9 cellular contexts compared by ENCODE assay signal in the genomic region with DNA sequence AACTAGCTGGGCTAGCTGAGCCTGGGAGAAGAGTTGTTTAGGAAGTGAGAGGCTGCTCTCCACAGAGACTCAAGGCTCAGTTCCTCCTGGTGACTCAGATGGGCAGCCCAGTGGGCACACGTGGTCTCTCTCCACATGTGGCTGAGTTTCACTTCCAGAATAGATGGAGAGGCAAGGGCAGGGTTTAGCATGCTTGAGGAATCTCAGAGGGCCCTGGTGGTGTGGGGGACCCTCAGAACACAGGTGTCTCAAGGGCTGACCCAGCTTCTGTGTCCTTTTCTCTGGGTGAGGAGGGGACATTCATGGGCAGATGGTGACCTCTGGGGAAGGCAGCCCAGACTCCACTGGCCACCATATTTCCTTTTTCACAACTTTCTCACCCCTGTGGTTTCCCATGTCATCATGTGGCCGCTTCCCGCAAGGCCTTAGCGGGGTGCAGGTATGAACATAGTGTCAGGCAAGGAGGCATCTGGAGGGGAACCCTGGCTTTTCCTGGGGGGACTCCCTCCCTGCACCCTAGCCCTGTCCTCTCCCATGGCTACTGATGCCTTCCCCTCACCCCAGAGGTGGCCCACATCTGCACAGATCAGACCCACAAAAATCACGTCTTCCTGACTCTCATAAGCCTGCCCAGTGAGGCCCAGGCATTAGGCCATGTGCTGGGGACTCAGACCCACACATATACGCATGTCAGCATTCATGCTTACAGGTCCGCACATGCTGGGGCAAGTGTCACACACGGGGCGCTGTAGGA. TPM values are rescaled to one million over a fixed set of nuclear protein-coding genes. Genes with fewer than 3 reads are reported as not detected.
DNase-seq lines count a peak whose midpoint lies in the region; ATAC-seq and TF ChIP-seq lines count a peak whose summit lies in the region.
"Had no signal": no experiment of that assay in that cellular context is flagged by ENCODE, and none has a peak within 500 bp of the region (broad histone marks: within the 10 kb centered on the region; RNA-seq: fewer than 3 reads in every experiment).

No MANE protein-coding gene starts in this region.

- no peak overlapping the region for H3K27ac ChIP-seq in osteoblast (ENCODE audit: low read depth, low read length)
- no peak overlapping the region for H3K27ac ChIP-seq in hepatocyte

- H3K9me3 Mint-ChIP-seq in activated naive CD8-positive, alpha-beta T cell (ENCODE audit: low read depth), result no peaks in the 10 kb centered on the region
- H3K9me3 Mint-ChIP-seq: stimulated activated naive CD8-positive, alpha-beta T cell treated with anti-CD3 and anti-CD28 coated beads, Interleukin-15, amount 100 ng/mL, for 72 hours had no signal

- TF ChIP-seq CTCF in osteoblast (IDR thresholded peaks at IDR 0.05; ENCODE audit: extremely low read depth, low read depth, low read length), result no peak
- TF ChIP-seq CTCF in hepatocyte (IDR thresholded peaks at IDR 0.05; ENCODE audit: poor library complexity), result no peak

- H3K27me3 ChIP-seq in osteoblast (ENCODE audit: insufficient read depth, low read length) (no peaks in the 10 kb centered on the region), hepatocyte (no peaks in the 10 kb centered on the region)

- peaks cover 14% of the 10 kb centered on the region for H3K4me1 Mint-ChIP-seq in activated naive CD8-positive, alpha-beta T cell (ENCODE audit: low read depth)

- peaks cover 12% of the 10 kb centered on the region for H4K20me1 ChIP-seq in osteoblast (ENCODE audit: insufficient read depth, low read length)
- H4K20me1 ChIP-seq in hepatocyte (ENCODE audit: insufficient read depth, poor library complexity, severe bottlenecking), result no peaks in the 10 kb centered on the region

- H3K36me3 Mint-ChIP-seq in activated naive CD8-positive, alpha-beta T cell, result no peaks in the 10 kb centered on the region

- H3K9me2 ChIP-seq in hepatocyte (replicated peaks; ENCODE audit: insufficient read depth), result no peaks in the 10 kb centered on the region

- no peak for TF ChIP-seq POLR2A in erythroblast (IDR thresholded peaks at IDR 0.05; ENCODE audit: low read length)

- no peak overlapping the region for H3K4me2 ChIP-seq in osteoblast (ENCODE audit: insufficient read depth, low read length)
- H3K4me2 ChIP-seq in hepatocyte, result no peak overlapping the region

- no peaks in the 10 kb centered on the region for H3K9me3 ChIP-seq in osteoblast (ENCODE audit: low read depth, low read length)
- H3K9me3 ChIP-seq in hepatocyte (ENCODE audit: low read depth), result no peaks in the 10 kb centered on the region

- H3K27ac Mint-ChIP-seq in activated naive CD8-positive, alpha-beta T cell, result peak overlapping the region; percentile 23

- H3K4me1 ChIP-seq in osteoblast (ENCODE audit: insufficient read depth, low read length) (peaks cover 15% of the 10 kb centered on the region), hepatocyte (ENCODE audit: insufficient read depth) (peaks cover 4% of the 10 kb centered on the region)

- H3K4me3 ChIP-seq in osteoblast (ENCODE audit: insufficient read depth, low read length), result no peak overlapping the region
- H3K4me3 ChIP-seq in hepatocyte, result no peak overlapping the region

- WGBS in hepatocyte (ENCODE audit: low lambda C conversion rate, missing lambda C conversion rate), result 90% methylated on average over 9 of the region's 9 CpGs

- H3K79me2 ChIP-seq in osteoblast (ENCODE audit: insufficient read depth, low read length) (peaks cover 28% of the 10 kb centered on the region), hepatocyte (peaks cover 15% of the 10 kb centered on the region)

- ATAC-seq in GM19043 (IDR thresholded peaks at IDR 0.05; ENCODE audit: low read depth, unreplicated experiment), result peak; percentile 44
- peak; percentile 58 for ATAC-seq in HG03378 (IDR thresholded peaks at IDR 0.05; ENCODE audit: unreplicated experiment)
- ATAC-seq: stimulated activated naive CD8-positive, alpha-beta T cell treated with anti-CD3 and anti-CD28 coated beads, Interleukin-15, amount 100 ng/mL, for 72 hours had no signal

- DNase-seq in AG08395 (ENCODE audit: low spot score) (peak; percentile 73), osteoblast (ENCODE audit: insufficient read length, low spot score, missing footprints) (peak; percentile 99), hepatocyte (ENCODE audit: low spot score) (no peak), iPS-NIHi11 (ENCODE audit: low spot score) (no peak), erythroblast (lab: John Stamatoyannopoulos, UW) (no peak)

- H3K36me3 ChIP-seq in osteoblast (ENCODE audit: insufficient read depth, low read length) (peaks cover 11% of the 10 kb centered on the region), hepatocyte (replicated peaks; ENCODE audit: insufficient read depth, low read depth) (no peaks in the 10 kb centered on the region)

- H3K27me3 Mint-ChIP-seq in activated naive CD8-positive, alpha-beta T cell, result no peaks in the 10 kb centered on the region

- H3K4me3 Mint-ChIP-seq in activated naive CD8-positive, alpha-beta T cell, result no peak overlapping the region
- H3K4me3 Mint-ChIP-seq: stimulated activated naive CD8-positive, alpha-beta T cell treated with anti-CD3 and anti-CD28 coated beads, Interleukin-15, amount 100 ng/mL, for 72 hours had no signal

- H2AFZ ChIP-seq in osteoblast (ENCODE audit: low read length), result no peak overlapping the region
- no peak overlapping the region for H2AFZ ChIP-seq in hepatocyte

RNA-seq across cellular contexts. Expression of a gene that starts 3.3 kb away (rescaled TPM):
- total RNA-seq in osteoblast (382 and 390 TPM in 2 replicates), hepatocyte (210 and 299 TPM in 2 replicates)
- polyA plus RNA-seq in hepatocyte, result 785 and 828 TPM in 2 replicates

RNA-seq across cellular contexts. Expression of a gene that starts 15.2 kb away (rescaled TPM):
- total RNA-seq in osteoblast (3.5 and 4.3 TPM in 2 replicates), hepatocyte (12.8 and 13.9 TPM in 2 replicates)
- polyA plus RNA-seq in hepatocyte, result 19.4 and 22.8 TPM in 2 replicates

RNA-seq across cellular contexts. Expression of a gene that starts 23.8 kb away (rescaled TPM):
- total RNA-seq in osteoblast, result 60.1 and 60.7 TPM in 2 replicates
- 92.7 and 108 TPM in 2 replicates for total RNA-seq in hepatocyte
- polyA plus RNA-seq in hepatocyte, result 179 and 191 TPM in 2 replicates

RNA-seq across cellular contexts. Expression of a gene that starts 40.0 kb away (rescaled TPM):
- total RNA-seq in osteoblast, result under 0.01 TPM in 1 of 2 replicates, not detected in the other
- total RNA-seq in hepatocyte, result 2.0 and 2.1 TPM in 2 replicates
- 0.40 and 2.3 TPM in 2 replicates for polyA plus RNA-seq in hepatocyte

RNA-seq across cellular contexts. Expression of a gene that starts 41.0 kb away (rescaled TPM):
- total RNA-seq in osteoblast (0.59 TPM in 1 of 2 replicates, not detected in the other), hepatocyte (0.77 TPM in 1 of 2 replicates, not detected in the other)
- polyA plus RNA-seq in hepatocyte, result 1.0 and 3.6 TPM in 2 replicates

Comparison
In these comparisons a context has a peak if more than half of its experiments do, and no peak if none do; other contexts are left out.
1. DNase-seq: peak in AG08395 (single experiment) and osteoblast (single experiment); none in hepatocyte (single experiment), iPS-NIHi11 (single experiment) and erythroblast (0 of 2).